Comparison of ENCODE assay signal across 14 cellular contexts in the genomic region with DNA sequence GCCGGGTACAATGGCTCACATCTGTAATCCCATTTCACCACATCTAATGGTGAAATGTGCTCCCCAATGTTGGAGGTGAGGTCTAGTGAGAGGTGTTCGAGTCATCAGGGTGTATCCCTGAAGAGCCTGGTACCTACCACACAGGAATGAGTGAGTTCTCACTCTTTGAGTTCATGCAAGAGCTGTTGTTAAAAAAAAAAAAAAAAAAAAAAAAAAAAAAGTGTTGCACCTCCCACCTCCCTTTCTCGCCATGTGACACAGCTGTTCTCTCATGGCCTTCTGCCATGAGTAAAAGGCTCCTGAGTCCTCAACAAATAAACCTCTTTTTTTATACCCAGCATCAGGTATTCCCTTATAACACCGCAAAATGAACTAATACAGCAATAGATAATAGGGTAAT.
"Had no signal": no experiment of that assay in that cellular context is flagged by ENCODE, and none has a peak within 500 bp of the region (broad histone marks: within the 10 kb centered on the region; RNA-seq: fewer than 3 reads in every experiment).

No MANE protein-coding gene starts in this region.

- H3K27me3 ChIP-seq: cardiac muscle cell, gastroesophageal sphincter, right lobe of liver, tibial nerve had no signal

- ATAC-seq: gastroesophageal sphincter; naive thymus-derived CD8-positive, alpha-beta T cell; right lobe of liver; stimulated activated effector memory CD8-positive, alpha-beta T cell treated with anti-CD3 and anti-CD28 coated beads, Interleukin-12 subunit alpha, Interleukin-12 subunit beta, amount 100 ng/mL, for 72 hours; T-helper 17 cell had no signal

- DNase-seq: activated CD4-positive, alpha-beta T cell treated with anti-CD3 and anti-CD28 coated beads, Interleukin-2, amount 50 U/mL, for 4 hours; activated effector memory CD4-positive, alpha-beta T cell treated with Interleukin-2 at 50 U/mL for 16 hours; activated T-cell treated with anti-CD3 and anti-CD28 coated beads, Interleukin-2, amount 50 U/mL, for 1 hour; aorta; kidney glomerular epithelial cell; naive thymus-derived CD8-positive, alpha-beta T cell; nucleus accumbens; right lobe of liver; T-helper 17 cell had no signal

- H3K9me3 ChIP-seq: gastroesophageal sphincter, prostate gland, right lobe of liver, tibial nerve had no signal

- H3K36me3 ChIP-seq: prostate gland had no signal

- H3K4me3 ChIP-seq: cardiac muscle cell, gastroesophageal sphincter, prostate gland, right lobe of liver, tibial nerve had no signal

- H3K4me1 ChIP-seq: gastroesophageal sphincter, prostate gland, tibial nerve had no signal

- H3K27ac ChIP-seq: cardiac muscle cell, gastroesophageal sphincter, prostate gland, right lobe of liver, tibial nerve had no signal
